11 cellular contexts compared by ENCODE assay signal in genomic region chr18:48829443-48830149, GRCh38.
DNase-seq lines count a peak whose midpoint lies in the region; ATAC-seq and TF ChIP-seq lines count a peak whose summit lies in the region.
"Had no signal": no experiment of that assay in that cellular context is flagged by ENCODE, and none has a peak within 500 bp of the region (broad histone marks: within the 10 kb centered on the region; RNA-seq: fewer than 3 reads in every experiment).

No MANE protein-coding gene starts in this region.

- H2AFZ ChIP-seq in IMR-90 (replicated peaks; ENCODE audit: low read length, poor library complexity) (no peak overlapping the region), smooth muscle cell (ENCODE audit: low read depth) (no peak overlapping the region)

- H4K20me1 ChIP-seq in IMR-90 (ENCODE audit: insufficient read depth, low read length) (peaks cover 11% of the 10 kb centered on the region; the same call in 1 of the 2 replicates), smooth muscle cell (ENCODE audit: low read depth) (no peaks in the 10 kb centered on the region)

- H3K79me2 ChIP-seq in smooth muscle cell (ENCODE audit: low read depth) = peaks cover 18% of the 10 kb centered on the region

- no peak overlapping the region for H4K8ac ChIP-seq in IMR-90 (ENCODE audit: low read depth in 2 of 2, low read length in 2 of 2)

- no peak for TF ChIP-seq CTCF in IMR-90 (conservative IDR thresholded peaks at IDR 0.05; ENCODE audit: low read depth, low read length)
- no peak for TF ChIP-seq CTCF in smooth muscle cell (IDR thresholded peaks at IDR 0.05; ENCODE audit: borderline replicate concordance, insufficient read depth, poor library complexity, severe bottlenecking)
- no peak for TF ChIP-seq CTCF in progenitor cell of endocrine pancreas (IDR thresholded peaks at IDR 0.05; ENCODE audit: unreplicated experiment)

- H3K36me3 Mint-ChIP-seq in progenitor cell of endocrine pancreas (ENCODE audit: insufficient read depth) = peaks cover 3% of the 10 kb centered on the region
- H3K36me3 Mint-ChIP-seq: memory B cell had no signal

- H3K79me1 ChIP-seq in IMR-90 (ENCODE audit: low read depth in 1 of 2, low read length in 2 of 2) = peaks cover 18 to 94% of the 10 kb centered on the region in 2 experiments; a peak in 3 of 4 replicates

- no peak overlapping the region for H2BK15ac ChIP-seq in IMR-90 (ENCODE audit: low read depth, low read length)

- TF ChIP-seq RAD21 in IMR-90 (IDR thresholded peaks at IDR 0.05; ENCODE audit: low read length) = no peak

- H2BK5ac ChIP-seq in IMR-90 (ENCODE audit: low read depth, low read length, poor library complexity, severe bottlenecking) = no peak overlapping the region

- no peak overlapping the region for H3K4me3 Mint-ChIP-seq in progenitor cell of endocrine pancreas (ENCODE audit: low read depth)
- H3K4me3 Mint-ChIP-seq: memory B cell had no signal

- H3K9me3 Mint-ChIP-seq in progenitor cell of endocrine pancreas (ENCODE audit: low read depth) = no peaks in the 10 kb centered on the region
- H3K9me3 Mint-ChIP-seq: memory B cell had no signal

- POLR2A ChIA-PET in IMR-90 (lab: Charles Lee; ENCODE audit: unreplicated experiment) = no interaction called here

- no peak for ATAC-seq in IMR-90 (ENCODE audit: low read depth)
- no peak for ATAC-seq in right cardiac atrium
- ATAC-seq in HG02642 (IDR thresholded peaks at IDR 0.05; ENCODE audit: poor library complexity, unreplicated experiment) = no peak
- ATAC-seq in HG03095 (IDR thresholded peaks at IDR 0.05; ENCODE audit: unreplicated experiment) = no peak
- ATAC-seq: body of pancreas had no signal

- H3K4me1 ChIP-seq in IMR-90 (ENCODE audit: control insufficient read depth, insufficient read depth, low read length) (peaks cover 38% of the 10 kb centered on the region), right cardiac atrium (ENCODE audit: control insufficient read depth, insufficient read depth, low read length) (peaks cover 40% of the 10 kb centered on the region), smooth muscle cell (ENCODE audit: low read depth) (peaks cover 79% of the 10 kb centered on the region)

- no peak overlapping the region for H3K56ac ChIP-seq in IMR-90 (ENCODE audit: extremely low read depth, insufficient read depth, low read length)

- WGBS in IMR-90 (ENCODE audit: extremely low coverage in 2 of 2, insufficient read length in 1 of 2), 2 experiments = 78% methylated on average over 7 of the region's 13 CpGs; no CpG with 5 or more reads in 1 of the 2 experiments
- 72% methylated on average over 13 of the region's 13 CpGs for WGBS in right cardiac atrium
- WGBS in smooth muscle cell (ENCODE audit: low lambda C conversion rate) = 53% methylated on average over 13 of the region's 13 CpGs

- H3K27me3 Mint-ChIP-seq in progenitor cell of endocrine pancreas = no peaks in the 10 kb centered on the region

- H3K27ac Mint-ChIP-seq in progenitor cell of endocrine pancreas = no peak overlapping the region
- H3K27ac Mint-ChIP-seq: memory B cell had no signal

- H3K9me3 ChIP-seq in IMR-90 (ENCODE audit: control insufficient read depth, insufficient read depth, low read length) (no peaks in the 10 kb centered on the region), SK-N-MC (ENCODE audit: low read depth, low read length) (no peaks in the 10 kb centered on the region), right cardiac atrium (ENCODE audit: control insufficient read depth, low read length) (no peaks in the 10 kb centered on the region), smooth muscle cell (replicated peaks; ENCODE audit: low read depth) (no peaks in the 10 kb centered on the region)
- H3K9me3 ChIP-seq: body of pancreas had no signal

- peaks cover 66% of the 10 kb centered on the region for H3K4me1 Mint-ChIP-seq in progenitor cell of endocrine pancreas (ENCODE audit: low read depth)

- H3K27me3 ChIP-seq in IMR-90 (ENCODE audit: control insufficient read depth, insufficient read depth, low read length) (no peaks in the 10 kb centered on the region), right cardiac atrium (ENCODE audit: control insufficient read depth, insufficient read depth) (no peaks in the 10 kb centered on the region), smooth muscle cell (ENCODE audit: low read depth) (no peaks in the 10 kb centered on the region)
- H3K27me3 ChIP-seq: body of pancreas had no signal

- peaks cover 27% of the 10 kb centered on the region for H3K9me1 ChIP-seq in IMR-90 (ENCODE audit: insufficient read depth, low read length)

- H2BK20ac ChIP-seq in IMR-90 (ENCODE audit: low read depth, low read length) = no peak overlapping the region

- dilution Hi-C loops in IMR-90 (cut with HindIII; ENCODE audit: low sequenced_read_pairs, unreplicated experiment) = no loop called here

- H3K18ac ChIP-seq in IMR-90 (ENCODE audit: low read depth, low read length) = no peak overlapping the region

- H3K9ac ChIP-seq in IMR-90 (ENCODE audit: low read depth, low read length) (no peak overlapping the region), SK-N-MC (ENCODE audit: insufficient read length) (no peak overlapping the region), smooth muscle cell (ENCODE audit: low read depth) (no peak overlapping the region)

- no TSS peak for BruUV-seq in IMR-90 (replicated peaks; lab: Mats Ljungman, UMichigan)

- CTCF ChIA-PET in IMR-90 (lab: Yijun Ruan, JAX) = no interaction called here

- H3K36me3 ChIP-seq in IMR-90 (ENCODE audit: control insufficient read depth, insufficient read depth, low read length) (peaks cover 6% of the 10 kb centered on the region; the same call in 1 of the 2 replicates), SK-N-MC (ENCODE audit: insufficient read depth, low read length) (no peaks in the 10 kb centered on the region), smooth muscle cell (ENCODE audit: low read depth) (no peaks in the 10 kb centered on the region)

- H4K91ac ChIP-seq in IMR-90 (ENCODE audit: insufficient read depth, low read depth, low read length) = no peak overlapping the region

- no peak overlapping the region for H4K5ac ChIP-seq in IMR-90 (ENCODE audit: low read depth, low read length)

- H3K4me3 ChIP-seq in IMR-90 (ENCODE audit: insufficient read depth, low read depth, low read length) (no peak overlapping the region), SK-N-MC (peak overlapping the region; percentile 67), right cardiac atrium (ENCODE audit: low read length) (no peak overlapping the region), smooth muscle cell (no peak overlapping the region)
- H3K4me3 ChIP-seq: body of pancreas had no signal

- H3K4me2 ChIP-seq in IMR-90 (ENCODE audit: low read depth, low read length) (no peak overlapping the region), smooth muscle cell (peak overlapping the region; percentile 78)

- no peak for TF ChIP-seq POLR2A in IMR-90 (IDR thresholded peaks at IDR 0.05; ENCODE audit: low read depth, low read length)

- peak overlapping the region; percentile 46 for H2AK5ac ChIP-seq in IMR-90 (ENCODE audit: low read depth, low read length)

- H3K4ac ChIP-seq in IMR-90 (ENCODE audit: low read depth, low read length) = 0 out of 2 replicates have a peak overlapping the region, but pooled peaks have one; percentile 26

- in situ Hi-C loops in IMR-90 (cut with MboI; ENCODE audit: low sequenced_read_pairs) = no loop called here

- H3K27ac ChIP-seq in IMR-90 (ENCODE audit: insufficient read depth, low read length) (no peak overlapping the region), SK-N-MC (no peak overlapping the region; the same call in 1 of the 2 replicates), right cardiac atrium (ENCODE audit: low read length) (no peak overlapping the region), smooth muscle cell (ENCODE audit: low read depth) (peak overlapping the region; percentile 92)
- H3K27ac ChIP-seq: body of pancreas had no signal

- H3K14ac ChIP-seq in IMR-90 (replicated peaks; ENCODE audit: low read depth, low read length) = 0 out of 2 replicates have a peak overlapping the region, but pooled peaks have one; percentile 18

- H2AK9ac ChIP-seq in IMR-90 (replicated peaks; ENCODE audit: low read depth, low read length, poor library complexity) = no peak overlapping the region

- intact Hi-C loops in IMR-90 (cut with micrococcal nuclease) (loop anchor here (5.0 to 10.0 kb wide), 3 partner anchors 113 to 405 kb away; no protein-coding TSS in a partner anchor), right cardiac atrium (cut with DNase I) (loop anchor here in 3 of 4 donors (5.0 to 10.0 kb wide), 4 partner anchors 47 to 115 kb away; no protein-coding TSS in a partner anchor)

- DNase-seq in IMR-90 = no peak
- DNase-seq in SK-N-MC (ENCODE audit: low read depth, low spot score) = no peak
- DNase-seq in right cardiac atrium = peak; percentile 56 to 82 (median 77)
- no peak for DNase-seq in smooth muscle cell (lab: John Stamatoyannopoulos, UW; ENCODE audit: unreplicated experiment)
- no peak for DNase-seq in progenitor cell of endocrine pancreas (ENCODE audit: low spot score, unreplicated experiment)
- DNase-seq: activated CD4-positive, alpha-beta T cell treated with anti-CD3 and anti-CD28 coated beads, Interleukin-2, amount 50 U/mL, for 1 hour; body of pancreas; DND-41 had no signal

- H2BK120ac ChIP-seq in IMR-90 (ENCODE audit: low read depth, low read length) = no peak overlapping the region

- peaks cover 50% of the 10 kb centered on the region for H3F3A ChIP-seq in smooth muscle cell (ENCODE audit: low read depth)

- 0 out of 2 replicates have a peak overlapping the region, but pooled peaks have one; percentile 9 for H3K23ac ChIP-seq in IMR-90 (ENCODE audit: low read depth, low read length)

TF ChIP-seq in IMR-90, 13 proteins besides CTCF, POLR2A, EP300 and RAD21:
- TF ChIP-seq USF2 (IDR thresholded peaks at IDR 0.05; ENCODE audit: low read depth, low read length) = no peak
- no peak for TF ChIP-seq CHD1 (IDR thresholded peaks at IDR 0.05; ENCODE audit: low read depth, low read length)
- no peak for TF ChIP-seq NFE2L2 (IDR thresholded peaks at IDR 0.05; ENCODE audit: low read depth, low read length)

Comparison
In these comparisons a context has a peak if more than half of its experiments do, and no peak if none do; other contexts are left out.
1. DNase-seq: peak in right cardiac atrium (3 of 3); none in IMR-90 (single experiment), SK-N-MC (single experiment), smooth muscle cell (single experiment) and progenitor cell of endocrine pancreas (single experiment).